In genomic region chr5:62901001-62901400, GRCh38 we compare ENCODE assay signal across 30 cellular contexts.
"Had no signal": no experiment of that assay in that cellular context is flagged by ENCODE, and none has a peak within 500 bp of the region (broad histone marks: within the 10 kb centered on the region; RNA-seq: fewer than 3 reads in every experiment).

No MANE protein-coding gene starts in this region.

- H3K9me3 Mint-ChIP-seq: activated B cell treated with CpG ODN at 0.5 μM for 24 hours; activated CD8-positive, alpha-beta T cell treated with anti-CD3 and anti-CD28 coated beads for 36 hours; activated T-cell treated with anti-CD3 and anti-CD28 coated beads, Interleukin-2, amount 50 U/mL, for 4 hours; activated T-helper 17 cell treated with anti-CD3 and anti-CD28 coated beads, Interleukin-2, amount 50 U/mL, for 72 hours had no signal

- H3K36me3 Mint-ChIP-seq: activated naive CD8-positive, alpha-beta T cell had no signal

- H3K4me1 ChIP-seq: body of pancreas, colonic mucosa, esophagus squamous epithelium, gastroesophageal sphincter, heart right ventricle had no signal

- H3K4me1 Mint-ChIP-seq: activated B cell treated with CpG ODN at 0.5 μM for 24 hours; activated T-helper 17 cell treated with anti-CD3 and anti-CD28 coated beads, Interleukin-2, amount 50 U/mL, for 72 hours had no signal

- FAIRE-seq: endometrium, endothelial cell of umbilical vein had no signal

- H3K27ac Mint-ChIP-seq: activated B cell treated with CpG ODN at 0.5 μM for 24 hours; activated CD8-positive, alpha-beta T cell treated with anti-CD3 and anti-CD28 coated beads for 36 hours; activated naive CD8-positive, alpha-beta T cell; activated T-helper 17 cell treated with anti-CD3 and anti-CD28 coated beads, Interleukin-2, amount 50 U/mL, for 72 hours had no signal

- H3K36me3 ChIP-seq: cardiac muscle cell, colonic mucosa, esophagus squamous epithelium, gastroesophageal sphincter, heart right ventricle had no signal

- H3K27ac ChIP-seq: body of pancreas, cardiac muscle cell, colonic mucosa, epithelial cell of prostate, esophagus squamous epithelium, gastroesophageal sphincter, heart right ventricle, VCaP had no signal

- H3K4me3 ChIP-seq: body of pancreas, cardiac muscle cell, colonic mucosa, esophagus squamous epithelium, gastroesophageal sphincter, heart right ventricle had no signal

- DNase-seq: activated B cell treated with CpG ODN at 0.5 μM for 24 hours; activated CD4-positive, alpha-beta T cell treated with anti-CD3 and anti-CD28 coated beads for 48 hours; activated CD4-positive, alpha-beta T cell treated with anti-CD3 and anti-CD28 coated beads, Interleukin-2, amount 50 U/mL, for 1 hour; activated CD4-positive, alpha-beta T cell treated with anti-CD3 and anti-CD28 coated beads, Interleukin-2, amount 50 U/mL, for 48 hours; activated CD8-positive, alpha-beta memory T cell treated with anti-CD3 and anti-CD28 coated beads for 24 hours; activated CD8-positive, alpha-beta T cell treated with anti-CD3 and anti-CD28 coated beads for 36 hours; activated effector memory CD4-positive, alpha-beta T cell treated with Interleukin-2 at 50 U/mL for 16 hours; activated gamma-delta T cell treated with Interleukin-2 at 50 U/mL for 16 hours; activated naive CD4-positive, alpha-beta T cell treated with anti-CD3 and anti-CD28 coated beads, Interleukin-2, amount 50 U/mL, for 16 hours; activated naive CD4-positive, alpha-beta T cell treated with Interleukin-2 at 50 U/mL for 16 hours; activated T-cell treated with anti-CD3 and anti-CD28 coated beads, Interleukin-2, amount 50 U/mL, for 4 hours; amniotic stem cell; anterior cingulate cortex; body of pancreas; central memory CD4-positive, alpha-beta T cell; cerebellar nuclear complex; colonic mucosa; effector CD8-positive, alpha-beta T cell; esophagus squamous epithelium; foreskin melanocyte; heart right ventricle; T-helper 2 cell had no signal

- H3K27me3 Mint-ChIP-seq: activated B cell treated with CpG ODN at 0.5 μM for 24 hours; activated CD8-positive, alpha-beta T cell treated with anti-CD3 and anti-CD28 coated beads for 36 hours had no signal

- H3K4me3 Mint-ChIP-seq: activated B cell treated with CpG ODN at 0.5 μM for 24 hours; activated CD8-positive, alpha-beta T cell treated with anti-CD3 and anti-CD28 coated beads for 36 hours; activated naive CD8-positive, alpha-beta T cell; activated T-cell treated with anti-CD3 and anti-CD28 coated beads, Interleukin-2, amount 50 U/mL, for 4 hours; activated T-helper 17 cell treated with anti-CD3 and anti-CD28 coated beads, Interleukin-2, amount 50 U/mL, for 72 hours had no signal

- H3K9me3 ChIP-seq: body of pancreas, colonic mucosa, esophagus squamous epithelium, gastroesophageal sphincter had no signal

- ATAC-seq: activated CD8-positive, alpha-beta T cell treated with anti-CD3 and anti-CD28 coated beads for 36 hours; activated T-cell treated with anti-CD3 and anti-CD28 coated beads, Interleukin-2, amount 50 U/mL, for 4 hours; activated T-helper 17 cell treated with anti-CD3 and anti-CD28 coated beads, Interleukin-2, amount 50 U/mL, for 72 hours; body of pancreas; gastroesophageal sphincter; heart right ventricle had no signal

- H3K27me3 ChIP-seq: body of pancreas, cardiac muscle cell, colonic mucosa, esophagus squamous epithelium, gastroesophageal sphincter, heart right ventricle had no signal
